ENCODE assay signal across 1 cellular context in the genomic region with DNA sequence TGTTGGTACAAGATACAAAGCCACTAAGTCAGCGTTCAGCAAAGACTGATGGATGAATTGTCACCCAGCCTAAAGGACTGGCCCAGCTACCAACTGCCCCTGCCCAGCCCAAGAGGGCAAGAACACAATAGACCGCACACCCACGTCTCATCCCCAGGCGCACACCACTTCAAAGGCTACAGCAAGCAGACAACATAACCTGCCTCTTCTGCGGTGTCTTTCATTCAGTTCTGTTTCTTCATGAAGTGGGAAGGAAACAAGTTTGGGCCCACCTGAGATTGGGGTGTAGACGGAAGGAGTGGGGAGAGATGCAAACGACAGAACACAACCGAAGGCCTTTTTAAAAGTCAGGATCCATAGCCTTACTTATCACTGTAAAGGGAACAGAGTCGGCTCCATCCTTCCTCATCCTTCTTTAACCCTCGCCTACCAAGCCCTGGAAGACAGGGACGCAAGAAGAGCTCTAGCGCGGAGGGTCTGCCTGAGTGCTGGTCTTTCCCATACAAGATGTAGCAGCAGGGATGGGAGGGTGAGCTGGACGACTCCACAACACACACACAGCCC.
TF ChIP-seq lines count a peak whose summit lies in the region.

No MANE protein-coding gene starts in this region.

TF ChIP-seq in H1, 55 proteins besides CTCF, POLR2A, EP300 and RAD21:
- TF ChIP-seq PHF8 (conservative IDR thresholded peaks at IDR 0.05; ENCODE audit: low read depth, low read length) (no peak), CEBPB (IDR thresholded peaks at IDR 0.05; ENCODE audit: low read depth, low read length) (no peak), NANOG (IDR thresholded peaks at IDR 0.05; ENCODE audit: insufficient read depth, low read depth, low read length, poor library complexity, severe bottlenecking) (no peak), TCF12 (IDR thresholded peaks at IDR 0.05; ENCODE audit: low read depth, low read length) (no peak), SAP30 (IDR thresholded peaks at IDR 0.05; ENCODE audit: insufficient read depth, insufficient replicate concordance, low read length) (no peak), EGR1 (IDR thresholded peaks at IDR 0.05; ENCODE audit: borderline replicate concordance, low read depth, low read length) (no peak), RFX5 (IDR thresholded peaks at IDR 0.05; ENCODE audit: borderline replicate concordance, low read depth, low read length) (no peak)
- TF ChIP-seq, protein P1, sequence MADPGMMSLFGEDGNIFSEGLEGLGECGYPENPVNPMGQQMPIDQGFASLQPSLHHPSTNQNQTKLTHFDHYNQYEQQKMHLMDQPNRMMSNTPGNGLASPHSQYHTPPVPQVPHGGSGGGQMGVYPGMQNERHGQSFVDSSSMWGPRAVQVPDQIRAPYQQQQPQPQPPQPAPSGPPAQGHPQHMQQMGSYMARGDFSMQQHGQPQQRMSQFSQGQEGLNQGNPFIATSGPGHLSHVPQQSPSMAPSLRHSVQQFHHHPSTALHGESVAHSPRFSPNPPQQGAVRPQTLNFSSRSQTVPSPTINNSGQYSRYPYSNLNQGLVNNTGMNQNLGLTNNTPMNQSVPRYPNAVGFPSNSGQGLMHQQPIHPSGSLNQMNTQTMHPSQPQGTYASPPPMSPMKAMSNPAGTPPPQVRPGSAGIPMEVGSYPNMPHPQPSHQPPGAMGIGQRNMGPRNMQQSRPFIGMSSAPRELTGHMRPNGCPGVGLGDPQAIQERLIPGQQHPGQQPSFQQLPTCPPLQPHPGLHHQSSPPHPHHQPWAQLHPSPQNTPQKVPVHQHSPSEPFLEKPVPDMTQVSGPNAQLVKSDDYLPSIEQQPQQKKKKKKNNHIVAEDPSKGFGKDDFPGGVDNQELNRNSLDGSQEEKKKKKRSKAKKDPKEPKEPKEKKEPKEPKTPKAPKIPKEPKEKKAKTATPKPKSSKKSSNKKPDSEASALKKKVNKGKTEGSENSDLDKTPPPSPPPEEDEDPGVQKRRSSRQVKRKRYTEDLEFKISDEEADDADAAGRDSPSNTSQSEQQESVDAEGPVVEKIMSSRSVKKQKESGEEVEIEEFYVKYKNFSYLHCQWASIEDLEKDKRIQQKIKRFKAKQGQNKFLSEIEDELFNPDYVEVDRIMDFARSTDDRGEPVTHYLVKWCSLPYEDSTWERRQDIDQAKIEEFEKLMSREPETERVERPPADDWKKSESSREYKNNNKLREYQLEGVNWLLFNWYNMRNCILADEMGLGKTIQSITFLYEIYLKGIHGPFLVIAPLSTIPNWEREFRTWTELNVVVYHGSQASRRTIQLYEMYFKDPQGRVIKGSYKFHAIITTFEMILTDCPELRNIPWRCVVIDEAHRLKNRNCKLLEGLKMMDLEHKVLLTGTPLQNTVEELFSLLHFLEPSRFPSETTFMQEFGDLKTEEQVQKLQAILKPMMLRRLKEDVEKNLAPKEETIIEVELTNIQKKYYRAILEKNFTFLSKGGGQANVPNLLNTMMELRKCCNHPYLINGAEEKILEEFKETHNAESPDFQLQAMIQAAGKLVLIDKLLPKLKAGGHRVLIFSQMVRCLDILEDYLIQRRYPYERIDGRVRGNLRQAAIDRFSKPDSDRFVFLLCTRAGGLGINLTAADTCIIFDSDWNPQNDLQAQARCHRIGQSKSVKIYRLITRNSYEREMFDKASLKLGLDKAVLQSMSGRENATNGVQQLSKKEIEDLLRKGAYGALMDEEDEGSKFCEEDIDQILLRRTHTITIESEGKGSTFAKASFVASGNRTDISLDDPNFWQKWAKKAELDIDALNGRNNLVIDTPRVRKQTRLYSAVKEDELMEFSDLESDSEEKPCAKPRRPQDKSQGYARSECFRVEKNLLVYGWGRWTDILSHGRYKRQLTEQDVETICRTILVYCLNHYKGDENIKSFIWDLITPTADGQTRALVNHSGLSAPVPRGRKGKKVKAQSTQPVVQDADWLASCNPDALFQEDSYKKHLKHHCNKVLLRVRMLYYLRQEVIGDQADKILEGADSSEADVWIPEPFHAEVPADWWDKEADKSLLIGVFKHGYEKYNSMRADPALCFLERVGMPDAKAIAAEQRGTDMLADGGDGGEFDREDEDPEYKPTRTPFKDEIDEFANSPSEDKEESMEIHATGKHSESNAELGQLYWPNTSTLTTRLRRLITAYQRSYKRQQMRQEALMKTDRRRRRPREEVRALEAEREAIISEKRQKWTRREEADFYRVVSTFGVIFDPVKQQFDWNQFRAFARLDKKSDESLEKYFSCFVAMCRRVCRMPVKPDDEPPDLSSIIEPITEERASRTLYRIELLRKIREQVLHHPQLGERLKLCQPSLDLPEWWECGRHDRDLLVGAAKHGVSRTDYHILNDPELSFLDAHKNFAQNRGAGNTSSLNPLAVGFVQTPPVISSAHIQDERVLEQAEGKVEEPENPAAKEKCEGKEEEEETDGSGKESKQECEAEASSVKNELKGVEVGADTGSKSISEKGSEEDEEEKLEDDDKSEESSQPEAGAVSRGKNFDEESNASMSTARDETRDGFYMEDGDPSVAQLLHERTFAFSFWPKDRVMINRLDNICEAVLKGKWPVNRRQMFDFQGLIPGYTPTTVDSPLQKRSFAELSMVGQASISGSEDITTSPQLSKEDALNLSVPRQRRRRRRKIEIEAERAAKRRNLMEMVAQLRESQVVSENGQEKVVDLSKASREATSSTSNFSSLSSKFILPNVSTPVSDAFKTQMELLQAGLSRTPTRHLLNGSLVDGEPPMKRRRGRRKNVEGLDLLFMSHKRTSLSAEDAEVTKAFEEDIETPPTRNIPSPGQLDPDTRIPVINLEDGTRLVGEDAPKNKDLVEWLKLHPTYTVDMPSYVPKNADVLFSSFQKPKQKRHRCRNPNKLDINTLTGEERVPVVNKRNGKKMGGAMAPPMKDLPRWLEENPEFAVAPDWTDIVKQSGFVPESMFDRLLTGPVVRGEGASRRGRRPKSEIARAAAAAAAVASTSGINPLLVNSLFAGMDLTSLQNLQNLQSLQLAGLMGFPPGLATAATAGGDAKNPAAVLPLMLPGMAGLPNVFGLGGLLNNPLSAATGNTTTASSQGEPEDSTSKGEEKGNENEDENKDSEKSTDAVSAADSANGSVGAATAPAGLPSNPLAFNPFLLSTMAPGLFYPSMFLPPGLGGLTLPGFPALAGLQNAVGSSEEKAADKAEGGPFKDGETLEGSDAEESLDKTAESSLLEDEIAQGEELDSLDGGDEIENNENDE (IDR thresholded peaks at IDR 0.05; ENCODE audit: insufficient replicate concordance, low read length), result no peak
